ENCODE assay signal across 8 cellular contexts in genomic region chr17:81967533-81968395, GRCh38. TPM values are rescaled to one million over a fixed set of nuclear protein-coding genes. Genes with fewer than 3 reads are reported as not detected.
A peak's percentile ranks its signal among the peaks of the same experiment; 100 is the strongest.
DNase-seq lines count a peak whose midpoint lies in the region; ATAC-seq and TF ChIP-seq lines count a peak whose summit lies in the region.

No MANE protein-coding gene starts in this region.

- no peaks in the 10 kb centered on the region for H3K9me3 Mint-ChIP-seq in CD4-positive, alpha-beta T cell
- H3K9me3 Mint-ChIP-seq in activated T-cell treated with anti-CD3 and anti-CD28 coated beads, Interleukin-2, amount 50 U/mL, for 4 hours, result no peaks in the 10 kb centered on the region
- peaks cover 3% of the 10 kb centered on the region for H3K9me3 Mint-ChIP-seq in neural crest cell

- peak overlapping the region; percentile 78 for H3K4me3 Mint-ChIP-seq in CD4-positive, alpha-beta T cell
- peak overlapping the region; percentile 61 for H3K4me3 Mint-ChIP-seq in activated T-cell treated with anti-CD3 and anti-CD28 coated beads, Interleukin-2, amount 50 U/mL, for 4 hours
- H3K4me3 Mint-ChIP-seq in neural crest cell, result peak overlapping the region; percentile 68

- H3K27me3 Mint-ChIP-seq in CD4-positive, alpha-beta T cell, result peaks cover 5% of the 10 kb centered on the region
- peaks cover 2% of the 10 kb centered on the region for H3K27me3 Mint-ChIP-seq in activated T-cell treated with anti-CD3 and anti-CD28 coated beads, Interleukin-2, amount 50 U/mL, for 4 hours (ENCODE audit: low read depth)
- peaks cover 27% of the 10 kb centered on the region for H3K27me3 Mint-ChIP-seq in neural crest cell (ENCODE audit: low read depth)

- TF ChIP-seq CTCF in CD4-positive, alpha-beta T cell (IDR thresholded peaks at IDR 0.05), result no peak
- TF ChIP-seq CTCF in fibroblast of mammary gland (conservative IDR thresholded peaks at IDR 0.05; ENCODE audit: control insufficient read depth, insufficient read depth, low read depth, low read length), result no peak
- no peak for TF ChIP-seq CTCF in neural crest cell (conservative IDR thresholded peaks at IDR 0.05)

- peak; percentile 79 to 89 (median 85) for DNase-seq in CD4-positive, alpha-beta T cell
- DNase-seq in NOMO-1 treated with dmso at 0.1 percent for 144 hours (lab: John Stamatoyannopoulos, UW; ENCODE audit: unreplicated experiment) (peak; percentile 83), fibroblast of mammary gland (ENCODE audit: low read depth) (peak; percentile 81), neural crest cell (ENCODE audit: low read depth, low spot score) (peak; percentile 86), cortex of kidney (lab: John Stamatoyannopoulos, UW) (no peak)
- peak; percentile 89 for DNase-seq in activated T-cell treated with anti-CD3 and anti-CD28 coated beads, Interleukin-2, amount 50 U/mL, for 4 hours
- peak; percentile 90 for DNase-seq in stimulated activated naive CD8-positive, alpha-beta T cell treated with anti-CD3 and anti-CD28 coated beads, Interleukin-15, Interleukin-2, amounts not matched to agents 100 U/mL and 50 U/mL, for 24 hours

- H3K36me3 Mint-ChIP-seq in CD4-positive, alpha-beta T cell (ENCODE audit: low read depth), result no peaks in the 10 kb centered on the region
- H3K36me3 Mint-ChIP-seq in activated T-cell treated with anti-CD3 and anti-CD28 coated beads, Interleukin-2, amount 50 U/mL, for 4 hours (ENCODE audit: insufficient read depth), result no peaks in the 10 kb centered on the region
- H3K36me3 Mint-ChIP-seq in neural crest cell (ENCODE audit: low read depth), result no peaks in the 10 kb centered on the region

- H3K9me3 ChIP-seq in CD4-positive, alpha-beta T cell (ENCODE audit: control insufficient read depth, low read length), result no peaks in the 10 kb centered on the region

- CTCF ChIA-PET in CD4-positive, alpha-beta T cell (lab: Charles Lee), result interaction anchor here (0.9 to 2.2 kb wide), 5 partner anchors 8 to 70 kb away, joined by 3 to 16 read pairs (median 5); partner anchors contain the start of genes ASPSCR1 and DCXR

- H3K27me3 ChIP-seq in CD4-positive, alpha-beta T cell (ENCODE audit: control insufficient read depth, insufficient read depth, low read length), result peaks cover under 1% of the 10 kb centered on the region

- no peak overlapping the region for H3K4me3 ChIP-seq in fibroblast of mammary gland (ENCODE audit: control insufficient read depth, low read depth, low read length)

- POLR2A ChIA-PET in CD4-positive, alpha-beta T cell (lab: Charles Lee), result interaction anchor here (0.8 to 3.1 kb wide), 8 partner anchors 8 to 97 kb away, joined by 3 to 26 read pairs (median 4); partner anchors contain the start of genes ARHGDIA, ASPSCR1, CENPX and DCXR

- H3K27ac Mint-ChIP-seq in CD4-positive, alpha-beta T cell, result peak overlapping the region; percentile 87
- H3K27ac Mint-ChIP-seq in neural crest cell (ENCODE audit: unreplicated experiment), result peak overlapping the region; percentile 57

- peak; percentile 95 for ATAC-seq in CD4-positive, alpha-beta T cell (ENCODE audit: poor library complexity)
- ATAC-seq in HG02798 (IDR thresholded peaks at IDR 0.05; ENCODE audit: poor library complexity, unreplicated experiment), result peak; percentile 68
- ATAC-seq in activated T-cell treated with anti-CD3 and anti-CD28 coated beads, Interleukin-2, amount 50 U/mL, for 4 hours, result peak; percentile 96 to 98
- peak; percentile 94 for ATAC-seq in stimulated activated naive CD8-positive, alpha-beta T cell treated with anti-CD3 and anti-CD28 coated beads, Interleukin-15, Interleukin-2, amounts not matched to agents 100 U/mL and 50 U/mL, for 24 hours

- H3K4me1 Mint-ChIP-seq in CD4-positive, alpha-beta T cell (ENCODE audit: low read depth), result peaks cover 15% of the 10 kb centered on the region
- peaks cover 11% of the 10 kb centered on the region for H3K4me1 Mint-ChIP-seq in activated T-cell treated with anti-CD3 and anti-CD28 coated beads, Interleukin-2, amount 50 U/mL, for 4 hours (ENCODE audit: low read depth)
- peaks cover 31% of the 10 kb centered on the region for H3K4me1 Mint-ChIP-seq in neural crest cell

- H3K27ac ChIP-seq in CD4-positive, alpha-beta T cell (ENCODE audit: low read depth, low read length), result peak overlapping the region; percentile 65

- intact Hi-C loops in CD4-positive, alpha-beta T cell (cut with DNase I, micrococcal nuclease), result loop anchor here in 1 of 2 experiments (1.0 to 10.0 kb wide), 2 partner anchors 10 to 157 kb away; partner anchors contain the start of gene ASPSCR1

RNA-seq across cellular contexts. Expression of gene NOTUM, which starts 6.8 kb away (rescaled TPM):
- not detected for total RNA-seq in CD4-positive, alpha-beta T cell
- total RNA-seq in activated T-cell treated with anti-CD3 and anti-CD28 coated beads, Interleukin-2, amount 50 U/mL, for 4 hours, result under 1 TPM; 0.40 to 0.56 (median 0.41) TPM
- total RNA-seq in neural crest cell, result 5.9 and 6.3 TPM in 2 replicates

RNA-seq across cellular contexts. Expression of gene ASPSCR1, which starts 9.7 kb away (rescaled TPM):
- 10 to 100 TPM; 19.1 to 22.7 TPM for total RNA-seq in CD4-positive, alpha-beta T cell
- 10 to 100 TPM; 41.4 to 41.9 (median 41.6) TPM for total RNA-seq in activated T-cell treated with anti-CD3 and anti-CD28 coated beads, Interleukin-2, amount 50 U/mL, for 4 hours
- 50.0 and 51.9 TPM in 2 replicates for total RNA-seq in neural crest cell

RNA-seq across cellular contexts. Expression of gene MYADML2, which starts 20.7 kb away (rescaled TPM):
- total RNA-seq in CD4-positive, alpha-beta T cell, result not detected
- total RNA-seq in activated T-cell treated with anti-CD3 and anti-CD28 coated beads, Interleukin-2, amount 50 U/mL, for 4 hours, result not detected
- 0.11 TPM in 1 of 2 replicates, not detected in the other for total RNA-seq in neural crest cell

RNA-seq across cellular contexts. Expression of gene PYCR1, which starts 30.7 kb away (rescaled TPM):
- total RNA-seq in CD4-positive, alpha-beta T cell, result 1 to 10 TPM in 1 of 2 experiments, under 1 TPM in 1; 0.38 to 1.0 TPM
- 100 to 1,000 TPM; 192 to 199 (median 194) TPM for total RNA-seq in activated T-cell treated with anti-CD3 and anti-CD28 coated beads, Interleukin-2, amount 50 U/mL, for 4 hours
- total RNA-seq in neural crest cell, result 93.0 and 102 TPM in 2 replicates

RNA-seq across cellular contexts. Expression of gene MAFG, which starts 40.2 kb away (rescaled TPM):
- 10 to 100 TPM; 10.8 to 13.3 TPM for total RNA-seq in CD4-positive, alpha-beta T cell
- 10 to 100 TPM; 42.9 to 50.9 (median 43.4) TPM for total RNA-seq in activated T-cell treated with anti-CD3 and anti-CD28 coated beads, Interleukin-2, amount 50 U/mL, for 4 hours
- 24.1 and 24.2 TPM in 2 replicates for total RNA-seq in neural crest cell
